Comparison of ENCODE assay signal across 9 cellular contexts in genomic region chr13:107866666-107867623, GRCh38.
DNase-seq lines count a peak whose midpoint lies in the region; ATAC-seq, FAIRE-seq and TF ChIP-seq lines count a peak whose summit lies in the region.
"Had no signal": no experiment of that assay in that cellular context is flagged by ENCODE, and none has a peak within 500 bp of the region (broad histone marks: within the 10 kb centered on the region; RNA-seq: fewer than 3 reads in every experiment).

No MANE protein-coding gene starts in this region.

- CTCF ChIA-PET in Panc1 (lab: Charles Lee) = no interaction called here

- no peak overlapping the region for H3K27ac ChIP-seq in Panc1 (ENCODE audit: low read length)
- H3K27ac ChIP-seq: 22Rv1 had no signal

- FAIRE-seq in GM19239 (lab: Jason Lieb, UNC) = no peak

- TF ChIP-seq CTCF in Panc1 (IDR thresholded peaks at IDR 0.05) (no peak), epithelial cell of proximal tubule (conservative IDR thresholded peaks at IDR 0.05; ENCODE audit: low read depth, low read length) (no peak)

- no TSS peak for BruUV-seq in Panc1 (replicated peaks; lab: Mats Ljungman, UMichigan)

- intact Hi-C loops in Panc1 (cut with micrococcal nuclease; ENCODE audit: unreplicated experiment) = loop anchor here (5.0 to 10.0 kb wide), 3 partner anchors 192 to 660 kb away; no protein-coding TSS in a partner anchor

- in situ Hi-C loops in Panc1 (cut with HindIII; ENCODE audit: low pct_unique_long_range_greater_than_20kb, low sequenced_read_pairs) = no loop called here

- H3K27me3 ChIP-seq in Panc1 (ENCODE audit: control insufficient read depth, insufficient read depth, low read length) = no peaks in the 10 kb centered on the region; the same call in none of the 2 replicates

- DNase-seq in DMS 273 (lab: John Stamatoyannopoulos, UW; ENCODE audit: unreplicated experiment) (peak; percentile 51), DMS 273 treated with DMSO at 0.1 percent for 48 hours (lab: John Stamatoyannopoulos, UW) (no peak), Panc1 (ENCODE audit: low read depth, low spot score) (no peak), epithelial cell of proximal tubule (ENCODE audit: low read depth) (no peak), occipital lobe (lab: John Stamatoyannopoulos, UW) (peak; percentile 37), GM19239 (ENCODE audit: insufficient read length, low spot score) (no peak)

- POLR2A ChIA-PET in Panc1 (lab: Charles Lee) = no interaction called here

- no peaks in the 10 kb centered on the region for H3K4me1 ChIP-seq in Panc1 (ENCODE audit: control insufficient read depth, insufficient read depth, low read length)

- no peaks in the 10 kb centered on the region for H3K9me3 ChIP-seq in Panc1 (ENCODE audit: control insufficient read depth, insufficient read depth, low read depth, low read length)

- H3K4me3 ChIP-seq in Panc1 (ENCODE audit: low read depth in 2 of 2, low read length in 2 of 2) = peak overlapping the region; percentile 48 to 52
- peak overlapping the region; percentile 68 for H3K4me3 ChIP-seq in epithelial cell of proximal tubule (ENCODE audit: low read depth, low read length)

- H3K36me3 ChIP-seq in Panc1 (ENCODE audit: control insufficient read depth, insufficient read depth, low read length) = no peaks in the 10 kb centered on the region

- ATAC-seq in Panc1 (peak; percentile 39; the same call in 1 of the 2 replicates), HG03342 (IDR thresholded peaks at IDR 0.05; ENCODE audit: unreplicated experiment) (no peak), GM18861 (IDR thresholded peaks at IDR 0.05; ENCODE audit: unreplicated experiment) (no peak)

Comparison
In these comparisons a context has a peak if more than half of its experiments do, and no peak if none do; other contexts are left out.
1. DNase-seq: peak in DMS 273 (single experiment) and occipital lobe (single experiment); none in DMS 273 treated with DMSO at 0.1 percent for 48 hours (single experiment), Panc1 (single experiment), epithelial cell of proximal tubule (single experiment) and GM19239 (single experiment).